ENCODE assay signal across 13 cellular contexts in genomic region chr2:104871566-104872033, GRCh38. TPM values are rescaled to one million over a fixed set of nuclear protein-coding genes. Genes with fewer than 3 reads are reported as not detected.
DNase-seq lines count a peak whose midpoint lies in the region; ATAC-seq and TF ChIP-seq lines count a peak whose summit lies in the region.
"Had no signal": no experiment of that assay in that cellular context is flagged by ENCODE, and none has a peak within 500 bp of the region (broad histone marks: within the 10 kb centered on the region; RNA-seq: fewer than 3 reads in every experiment).

No MANE protein-coding gene starts in this region.

- peaks cover 84% of the 10 kb centered on the region for H3K27me3 Mint-ChIP-seq in CD4-positive, alpha-beta T cell
- H3K27me3 Mint-ChIP-seq in neural crest cell (ENCODE audit: low read depth) = peaks cover 97% of the 10 kb centered on the region

- H3K4me3 Mint-ChIP-seq in CD4-positive, alpha-beta T cell = peak overlapping the region; percentile 30
- peak overlapping the region; percentile 94 for H3K4me3 Mint-ChIP-seq in neural crest cell

- H3K9me3 Mint-ChIP-seq in CD4-positive, alpha-beta T cell = no peaks in the 10 kb centered on the region
- H3K9me3 Mint-ChIP-seq in neural crest cell = no peaks in the 10 kb centered on the region

- H3K4me1 ChIP-seq in Loucy (ENCODE audit: insufficient read depth, low read length, poor library complexity, severe bottlenecking) (peaks cover 8% of the 10 kb centered on the region), vagina (peaks cover 15% of the 10 kb centered on the region)

- DNase-seq in CD4-positive, alpha-beta T cell = no peak
- DNase-seq in globus pallidus (ENCODE audit: low spot score) (peak; percentile 66), neural crest cell (ENCODE audit: low read depth, low spot score) (no peak), NCI-H128 (lab: John Stamatoyannopoulos, UW; ENCODE audit: unreplicated experiment) (no peak), vagina (ENCODE audit: extremely low spot score in 2 of 2) (no peak), retina (no peak), UCSD-AML1 (lab: John Stamatoyannopoulos, UW; ENCODE audit: unreplicated experiment) (no peak)
- DNase-seq: islet precursor cell; NCI-H1092 treated with DMSO at 0.1 percent for 48 hours; SHP77; stimulated activated CD4-positive, alpha-beta T cell treated with anti-CD3 and anti-CD28 coated beads, Interleukin-15, amount 100 ng/mL, for 24 hours had no signal

- no peak for TF ChIP-seq CTCF in CD4-positive, alpha-beta T cell (IDR thresholded peaks at IDR 0.05)
- no peak for TF ChIP-seq CTCF in Loucy (conservative IDR thresholded peaks at IDR 0.05; ENCODE audit: low read length)
- TF ChIP-seq CTCF in neural crest cell (conservative IDR thresholded peaks at IDR 0.05) = no peak
- no peak for TF ChIP-seq CTCF in vagina (IDR thresholded peaks at IDR 0.05)

- no peaks in the 10 kb centered on the region for H3K9me2 ChIP-seq in Loucy (replicated peaks; ENCODE audit: low read depth, low read length)

- no peaks in the 10 kb centered on the region for H3K36me3 Mint-ChIP-seq in CD4-positive, alpha-beta T cell (ENCODE audit: low read depth)
- peaks cover 2% of the 10 kb centered on the region for H3K36me3 Mint-ChIP-seq in neural crest cell (ENCODE audit: low read depth)

- CTCF ChIA-PET in CD4-positive, alpha-beta T cell (lab: Charles Lee) = no interaction called here

- H3K27me3 ChIP-seq in CD4-positive, alpha-beta T cell (ENCODE audit: control insufficient read depth, insufficient read depth, low read length) = peaks cover 69% of the 10 kb centered on the region
- H3K27me3 ChIP-seq in Loucy (ENCODE audit: insufficient read depth, low read length, poor library complexity, severe bottlenecking) (peaks cover 10% of the 10 kb centered on the region), vagina (peaks cover 15% of the 10 kb centered on the region)

- H3K4me2 ChIP-seq in Loucy (ENCODE audit: low read depth, low read length, poor library complexity, severe bottlenecking) = peak overlapping the region; percentile 97

- H3K36me3 ChIP-seq in Loucy (ENCODE audit: insufficient read depth, low read length) = no peaks in the 10 kb centered on the region
- no peaks in the 10 kb centered on the region for H3K36me3 ChIP-seq in vagina

- no peak for ATAC-seq in CD4-positive, alpha-beta T cell (ENCODE audit: poor library complexity)

- peak overlapping the region; percentile 80 for H3K9ac ChIP-seq in Loucy (ENCODE audit: low read depth, low read length, poor library complexity, severe bottlenecking)

- peak overlapping the region; percentile 77 for H3K4me3 ChIP-seq in Loucy (ENCODE audit: low read length, poor library complexity, severe bottlenecking)
- H3K4me3 ChIP-seq in vagina = no peak overlapping the region

- TF ChIP-seq POLR2A in vagina (IDR thresholded peaks at IDR 0.05) = no peak

- intact Hi-C loops in CD4-positive, alpha-beta T cell (cut with DNase I, micrococcal nuclease) = no loop called here
- intact Hi-C loops in vagina (cut with DNase I) = no loop called here

- H3K27ac ChIP-seq in CD4-positive, alpha-beta T cell (ENCODE audit: low read depth, low read length) = no peak overlapping the region
- no peak overlapping the region for H3K27ac ChIP-seq in vagina

- no peak overlapping the region for H3K27ac Mint-ChIP-seq in CD4-positive, alpha-beta T cell
- H3K27ac Mint-ChIP-seq in neural crest cell (ENCODE audit: unreplicated experiment) = peak overlapping the region; percentile 47

- H3K79me2 ChIP-seq in Loucy (ENCODE audit: insufficient read depth, low read length) = no peaks in the 10 kb centered on the region

- no peaks in the 10 kb centered on the region for H4K20me1 ChIP-seq in Loucy (ENCODE audit: insufficient read depth, low read length, poor library complexity, severe bottlenecking)

- POLR2A ChIA-PET in CD4-positive, alpha-beta T cell (lab: Charles Lee) = no interaction called here

- H3K9me3 ChIP-seq in CD4-positive, alpha-beta T cell (ENCODE audit: control insufficient read depth, low read length) = no peaks in the 10 kb centered on the region
- no peaks in the 10 kb centered on the region for H3K9me3 ChIP-seq in Loucy (ENCODE audit: insufficient read depth, low read depth, low read length)
- no peaks in the 10 kb centered on the region for H3K9me3 ChIP-seq in vagina

- peak overlapping the region; percentile 95 for H2AFZ ChIP-seq in Loucy (ENCODE audit: low read length)

- H3K4me1 Mint-ChIP-seq in CD4-positive, alpha-beta T cell (ENCODE audit: low read depth) = peaks cover 9% of the 10 kb centered on the region
- H3K4me1 Mint-ChIP-seq in neural crest cell = peaks cover 40% of the 10 kb centered on the region

- no peaks in the 10 kb centered on the region for H3F3A ChIP-seq in Loucy (ENCODE audit: low read depth)

RNA-seq across cellular contexts. Expression of gene POU3F3, which starts 17.7 kb away (rescaled TPM):
- not detected for total RNA-seq in CD4-positive, alpha-beta T cell
- total RNA-seq in neural crest cell (26.7 and 27.1 TPM in 2 replicates), vagina (not detected)
- total RNA-seq: fibroblast of lung had no signal

Comparison
In these comparisons a context has a peak if more than half of its experiments do, and no peak if none do; other contexts are left out.
1. RNA of gene POU3F3, which starts 17.7 kb away (total RNA-seq): 26.7 to 27.1 TPM in neural crest cell; not detected in CD4-positive, alpha-beta T cell and not detected in vagina (single experiment); every median in the first group is over 10 times any median in the second.